ENCODE assay signal across 11 cellular contexts in genomic region chr6:14499804-14500203, GRCh38.
A peak's percentile ranks its signal among the peaks of the same experiment; 100 is the strongest.
DNase-seq lines count a peak whose midpoint lies in the region; ATAC-seq, FAIRE-seq and TF ChIP-seq lines count a peak whose summit lies in the region.
"Had no signal": no experiment of that assay in that cellular context is flagged by ENCODE, and none has a peak within 500 bp of the region (broad histone marks: within the 10 kb centered on the region; RNA-seq: fewer than 3 reads in every experiment).

No MANE protein-coding gene starts in this region.

- no peaks in the 10 kb centered on the region for H3K27me3 ChIP-seq in astrocyte (ENCODE audit: insufficient read depth, low read length)
- H3K27me3 ChIP-seq: neutrophil had no signal

- no peak overlapping the region for H3K4me3 ChIP-seq in astrocyte (ENCODE audit: insufficient read depth, low read depth, low read length)

- H3K27ac Mint-ChIP-seq in astrocyte (ENCODE audit: unreplicated experiment) = no peak overlapping the region

- H3K27me3 Mint-ChIP-seq in astrocyte (ENCODE audit: low read depth, unreplicated experiment) = peaks cover 2% of the 10 kb centered on the region

- no peak for ATAC-seq in GM21529 (IDR thresholded peaks at IDR 0.05; ENCODE audit: unreplicated experiment)
- no peak for ATAC-seq in GM21717 (IDR thresholded peaks at IDR 0.05; ENCODE audit: unreplicated experiment)

- H3K9ac ChIP-seq in astrocyte (ENCODE audit: low read length) = no peak overlapping the region

- H3K79me2 ChIP-seq in astrocyte (ENCODE audit: insufficient read depth, low read length) = no peaks in the 10 kb centered on the region

- peak; percentile 59 for FAIRE-seq in astrocyte (lab: Jason Lieb, UNC)

- no peaks in the 10 kb centered on the region for H3K36me3 Mint-ChIP-seq in astrocyte (ENCODE audit: low read depth, unreplicated experiment)

- H3K9me3 Mint-ChIP-seq in astrocyte (ENCODE audit: unreplicated experiment) = no peaks in the 10 kb centered on the region

- no peaks in the 10 kb centered on the region for H4K20me1 ChIP-seq in astrocyte (ENCODE audit: insufficient read depth, low read length)

- peaks cover 13% of the 10 kb centered on the region for H3K4me1 Mint-ChIP-seq in astrocyte (ENCODE audit: low read depth, unreplicated experiment)

- H3K4me3 Mint-ChIP-seq in astrocyte (ENCODE audit: unreplicated experiment) = no peak overlapping the region

- H3K36me3 ChIP-seq in astrocyte (ENCODE audit: insufficient read depth, low read length) = no peaks in the 10 kb centered on the region
- H3K36me3 ChIP-seq: neutrophil had no signal

- peak overlapping the region; percentile 74 for H3K4me2 ChIP-seq in astrocyte (ENCODE audit: low read length)

- no peak for TF ChIP-seq CTCF in astrocyte (IDR thresholded peaks at IDR 0.05; ENCODE audit: insufficient read depth, low read depth, low read length)

- DNase-seq in AG08396 (ENCODE audit: low spot score) = peak; percentile 80
- DNase-seq in HK-2 (ENCODE audit: unreplicated experiment) = peak; percentile 76
- DNase-seq in astrocyte (ENCODE audit: low read depth) = peak; percentile 90
- DNase-seq in iris pigment epithelial cell (ENCODE audit: low read depth) = peak; percentile 90
- DNase-seq in NCI-H146 treated with DMSO at 0.1 percent for 48 hours (lab: John Stamatoyannopoulos, UW; ENCODE audit: unreplicated experiment) = no peak
- no peak for DNase-seq in RKO (ENCODE audit: low spot score)
- DNase-seq: activated CD4-positive, alpha-beta T cell treated with anti-CD3 and anti-CD28 coated beads for 4 hours; KBM-7 had no signal

- H3K9me3 ChIP-seq in astrocyte (ENCODE audit: insufficient read depth, low read depth, low read length) = no peaks in the 10 kb centered on the region
- H3K9me3 ChIP-seq: neutrophil had no signal

- H2AFZ ChIP-seq in astrocyte (ENCODE audit: low read depth, low read length) = peak overlapping the region; percentile 5

- H3K27ac ChIP-seq in astrocyte (ENCODE audit: low read depth, low read length) = no peak overlapping the region
- H3K27ac ChIP-seq: neutrophil had no signal

- peaks cover 9% of the 10 kb centered on the region for H3K4me1 ChIP-seq in astrocyte (ENCODE audit: insufficient read depth, low read length)

Comparison
In these comparisons a context has a peak if more than half of its experiments do, and no peak if none do; other contexts are left out.
1. DNase-seq: peak in AG08396 (single experiment), HK-2 (single experiment), astrocyte (single experiment) and iris pigment epithelial cell (single experiment); none in NCI-H146 treated with DMSO at 0.1 percent for 48 hours (single experiment) and RKO (single experiment).